Comparison of ENCODE assay signal across 8 cellular contexts in the genomic region with DNA sequence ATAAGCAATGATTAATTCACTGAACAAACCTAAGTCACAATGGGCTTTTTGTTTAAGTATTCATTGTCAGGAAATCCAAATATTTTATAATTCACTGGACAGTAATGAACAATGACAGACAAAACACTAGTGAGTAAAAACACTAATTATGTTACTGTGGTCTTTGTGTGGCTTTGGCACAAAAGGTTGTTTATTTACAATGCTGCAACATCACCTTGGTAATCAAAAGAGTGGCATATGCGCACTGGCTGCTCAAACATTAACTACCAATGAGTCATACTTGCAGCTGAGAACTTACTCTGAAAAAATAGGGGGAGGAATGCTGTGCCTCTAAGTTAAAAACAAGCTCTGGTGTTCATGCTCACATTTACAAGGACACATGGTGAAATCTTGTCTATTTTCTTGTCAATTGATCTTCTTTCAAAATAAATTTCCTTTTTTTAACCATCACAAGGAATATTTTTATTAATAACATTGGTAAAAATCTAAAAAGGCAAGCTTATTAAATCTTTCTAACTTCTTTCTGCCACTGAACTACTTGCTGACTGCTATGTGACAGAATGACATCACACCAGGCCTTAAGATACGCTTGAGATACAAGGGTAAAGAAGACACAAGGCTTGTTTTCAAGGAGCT.
A peak's percentile ranks its signal among the peaks of the same experiment; 100 is the strongest.
DNase-seq lines count a peak whose midpoint lies in the region; ATAC-seq, FAIRE-seq and TF ChIP-seq lines count a peak whose summit lies in the region.

No MANE protein-coding gene starts in this region.

- H3K4me1 ChIP-seq in ACC112 (ENCODE audit: control insufficient read depth, insufficient read depth, low read length, unreplicated experiment) (peaks cover 45% of the 10 kb centered on the region), gastrocnemius medialis (peaks cover 7 to 8% of the 10 kb centered on the region in 2 donors)

- peaks cover 44% of the 10 kb centered on the region for H3K36me3 Mint-ChIP-seq in activated T-helper 2 cell treated with anti-CD3 and anti-CD28 coated beads, Interferon-gamma antibody, Interleukin-2, Interleukin-4, amounts not matched to agents 10 μg/mL and 5 μg/mL and 100 μg/mL, durations not matched to agents 14 hours and 24 hours and 36 hours (ENCODE audit: low read depth)

- H2AFZ ChIP-seq in ACC112 (ENCODE audit: low read length, unreplicated experiment): no peak overlapping the region

- no peaks in the 10 kb centered on the region for H3K27me3 Mint-ChIP-seq in activated T-helper 2 cell treated with anti-CD3 and anti-CD28 coated beads, Interferon-gamma antibody, Interleukin-2, Interleukin-4, amounts not matched to agents 10 μg/mL and 5 μg/mL and 100 μg/mL, durations not matched to agents 14 hours and 24 hours and 36 hours (ENCODE audit: low read depth)

- no peaks in the 10 kb centered on the region for H3K9me3 ChIP-seq in gastrocnemius medialis

- peaks cover 25% of the 10 kb centered on the region for H3K79me2 ChIP-seq in ACC112 (ENCODE audit: control insufficient read depth, insufficient read depth, low read length, unreplicated experiment)

- H3K4me1 Mint-ChIP-seq in activated T-helper 2 cell treated with anti-CD3 and anti-CD28 coated beads, Interferon-gamma antibody, Interleukin-2, Interleukin-4, amounts not matched to agents 10 μg/mL and 5 μg/mL and 100 μg/mL, durations not matched to agents 14 hours and 24 hours and 36 hours (ENCODE audit: low read depth): peaks cover 48% of the 10 kb centered on the region

- no peak overlapping the region for H3K4me3 Mint-ChIP-seq in activated T-helper 2 cell treated with anti-CD3 and anti-CD28 coated beads, Interferon-gamma antibody, Interleukin-2, Interleukin-4, amounts not matched to agents 10 μg/mL and 5 μg/mL and 100 μg/mL, durations not matched to agents 14 hours and 24 hours and 36 hours (ENCODE audit: low read depth)

- TF ChIP-seq CTCF in gastrocnemius medialis (IDR thresholded peaks at IDR 0.05 in 4 of 5, conservative IDR thresholded peaks at IDR 0.05 in 1 of 5): no peak

- H3K9me3 Mint-ChIP-seq in activated T-helper 2 cell treated with anti-CD3 and anti-CD28 coated beads, Interferon-gamma antibody, Interleukin-2, Interleukin-4, amounts not matched to agents 10 μg/mL and 5 μg/mL and 100 μg/mL, durations not matched to agents 14 hours and 24 hours and 36 hours: peaks cover 4% of the 10 kb centered on the region

- peak; percentile 11 for DNase-seq in GM12891 (ENCODE audit: insufficient read length, low spot score)
- DNase-seq in NCI-H1694 (lab: John Stamatoyannopoulos, UW): peak; percentile 65
- peak; percentile 22 for DNase-seq in activated T-helper 2 cell treated with anti-CD3 and anti-CD28 coated beads, Interferon-gamma antibody, Interleukin-2, Interleukin-4, amounts not matched to agents 10 μg/mL and 5 μg/mL and 100 μg/mL, durations not matched to agents 14 hours and 24 hours and 36 hours (ENCODE audit: low spot score)
- no peak for DNase-seq in left cardiac atrium
- no peak for DNase-seq in gastrocnemius medialis
- no peak for DNase-seq in NCI-H524 (lab: John Stamatoyannopoulos, UW)

- in situ Hi-C loops in gastrocnemius medialis (cut with MboI; ENCODE audit: low sequenced_read_pairs in 4 of 4): no loop called here

- H3K27ac Mint-ChIP-seq in activated T-helper 2 cell treated with anti-CD3 and anti-CD28 coated beads, Interferon-gamma antibody, Interleukin-2, Interleukin-4, amounts not matched to agents 10 μg/mL and 5 μg/mL and 100 μg/mL, durations not matched to agents 14 hours and 24 hours and 36 hours: peak overlapping the region; percentile 47

- H3K27ac ChIP-seq in ACC112 (ENCODE audit: low read depth, low read length) (peak overlapping the region; percentile 90), gastrocnemius medialis (peak overlapping the region; percentile 27 to 61 (median 40))

- intact Hi-C loops in activated T-helper 2 cell treated with anti-CD3 and anti-CD28 coated beads, Interferon-gamma antibody, Interleukin-2, Interleukin-4, amounts not matched to agents 10 μg/mL and 5 μg/mL and 100 μg/mL, durations not matched to agents 14 hours and 24 hours and 36 hours (cut with micrococcal nuclease): loop anchor here (1.0 to 10.0 kb wide), 7 partner anchors 17 to 644 kb away; a partner anchor contains a TSS
- intact Hi-C loops in left cardiac atrium (cut with DNase I) (no loop called here), gastrocnemius medialis (cut with DNase I; ENCODE audit: low total_unique reads) (no loop called here)

- H3K36me3 ChIP-seq in ACC112 (ENCODE audit: insufficient read depth, low read length) (no peaks in the 10 kb centered on the region), gastrocnemius medialis (peaks cover 0 to 7% of the 10 kb centered on the region in 2 donors)

- H3K27me3 ChIP-seq in ACC112 (ENCODE audit: insufficient read depth, low read length) (no peaks in the 10 kb centered on the region), gastrocnemius medialis (no peaks in the 10 kb centered on the region)

- TF ChIP-seq POLR2A in GM12891 (IDR thresholded peaks at IDR 0.05; ENCODE audit: low read depth, low read length) (no peak), gastrocnemius medialis (IDR thresholded peaks at IDR 0.05) (no peak)

- peak; percentile 87 for FAIRE-seq in GM12891 (lab: Jason Lieb, UNC)

- ATAC-seq in HG02763 (IDR thresholded peaks at IDR 0.05; ENCODE audit: unreplicated experiment): peak; percentile 59
- ATAC-seq in left cardiac atrium: peak; percentile 71 to 87
- peak; percentile 82 to 92 for ATAC-seq in gastrocnemius medialis

- H3K4me3 ChIP-seq in ACC112 (ENCODE audit: low read depth, low read length): no peak overlapping the region
- H3K4me3 ChIP-seq in gastrocnemius medialis: no peak overlapping the region

TF ChIP-seq in GM12891, 5 proteins besides CTCF, POLR2A, EP300 and RAD21:
- TF ChIP-seq TAF1 (IDR thresholded peaks at IDR 0.05; ENCODE audit: low read depth, low read length) (no peak), PAX5 (IDR thresholded peaks at IDR 0.05; ENCODE audit: insufficient read depth, low read length, severe bottlenecking) (no peak), POU2F2 (IDR thresholded peaks at IDR 0.05; ENCODE audit: low read depth, low read length) (no peak), SPI1 (IDR thresholded peaks at IDR 0.05; ENCODE audit: low read depth, low read length) (no peak), POLR2AphosphoS5 (IDR thresholded peaks at IDR 0.05; ENCODE audit: low read depth, low read length) (no peak)
TF ChIP-seq in GM12891: peak in this region for 0.

Comparison
In these comparisons a context has a peak if more than half of its experiments do, and no peak if none do; other contexts are left out.
1. DNase-seq: peak in GM12891 (single experiment), NCI-H1694 (single experiment) and activated T-helper 2 cell treated with anti-CD3 and anti-CD28 coated beads, Interferon-gamma antibody, Interleukin-2, Interleukin-4, amounts not matched to agents 10 μg/mL and 5 μg/mL and 100 μg/mL, durations not matched to agents 14 hours and 24 hours and 36 hours (single experiment); none in left cardiac atrium (single experiment), gastrocnemius medialis (0 of 2) and NCI-H524 (0 of 2).
2. Peak in every context shown above with its lines, with median percentiles within 50 percentile points of each other: ATAC-seq.